Comparison of ENCODE assay signal across 2 cellular contexts in genomic region chr5:149202910-149203451, GRCh38.
TF ChIP-seq lines count a peak whose summit lies in the region.

No MANE protein-coding gene starts in this region.

TF ChIP-seq in HEK293, 187 proteins besides CTCF, POLR2A, EP300 and RAD21:
- TF ChIP-seq ZBTB21 (tag by site-specific recombination; IDR thresholded peaks at IDR 0.05) (no peak), ZNF654 (tag by site-specific recombination; IDR thresholded peaks at IDR 0.05; ENCODE audit: low read depth) (no peak), ZNF561 (tag by site-specific recombination; IDR thresholded peaks at IDR 0.05; ENCODE audit: borderline replicate concordance) (no peak), YY2 (tag by site-specific recombination; IDR thresholded peaks at IDR 0.05) (no peak), ZNF677 (tag by site-specific recombination; IDR thresholded peaks at IDR 0.05) (no peak), SALL2 (tag by site-specific recombination; IDR thresholded peaks at IDR 0.05; ENCODE audit: borderline replicate concordance) (0 out of 2 replicates have a peak, but pooled peaks have one; percentile 73), ZNF571 (tag by site-specific recombination; IDR thresholded peaks at IDR 0.05) (peak; percentile 66; the same call in 1 of the 2 replicates), ZNF555 (tag by site-specific recombination; conservative IDR thresholded peaks at IDR 0.05) (no peak), ZNF248 (tag by site-specific recombination; IDR thresholded peaks at IDR 0.05) (peak; percentile 21; the same call in 1 of the 2 replicates), INSM2 (tag by site-specific recombination; IDR thresholded peaks at IDR 0.05) (no peak), PRDM4 (tag by site-specific recombination; IDR thresholded peaks at IDR 0.05) (no peak), RBAK (tag by site-specific recombination; IDR thresholded peaks at IDR 0.05) (no peak), ZNF221 (tag by site-specific recombination; IDR thresholded peaks at IDR 0.05; ENCODE audit: borderline replicate concordance) (no peak), ZNF639 (tag by site-specific recombination; IDR thresholded peaks at IDR 0.05) (no peak), ZSCAN30 (tag by site-specific recombination; IDR thresholded peaks at IDR 0.05) (no peak), ZXDB (tag by site-specific recombination; IDR thresholded peaks at IDR 0.05) (no peak), ZNF302 (tag by site-specific recombination; IDR thresholded peaks at IDR 0.05; ENCODE audit: low read depth) (0 out of 2 replicates have a peak, but pooled peaks have one; percentile 18), ZFHX2 (tag by site-specific recombination; conservative IDR thresholded peaks at IDR 0.05) (no peak)
- TF ChIP-seq, protein P1, sequence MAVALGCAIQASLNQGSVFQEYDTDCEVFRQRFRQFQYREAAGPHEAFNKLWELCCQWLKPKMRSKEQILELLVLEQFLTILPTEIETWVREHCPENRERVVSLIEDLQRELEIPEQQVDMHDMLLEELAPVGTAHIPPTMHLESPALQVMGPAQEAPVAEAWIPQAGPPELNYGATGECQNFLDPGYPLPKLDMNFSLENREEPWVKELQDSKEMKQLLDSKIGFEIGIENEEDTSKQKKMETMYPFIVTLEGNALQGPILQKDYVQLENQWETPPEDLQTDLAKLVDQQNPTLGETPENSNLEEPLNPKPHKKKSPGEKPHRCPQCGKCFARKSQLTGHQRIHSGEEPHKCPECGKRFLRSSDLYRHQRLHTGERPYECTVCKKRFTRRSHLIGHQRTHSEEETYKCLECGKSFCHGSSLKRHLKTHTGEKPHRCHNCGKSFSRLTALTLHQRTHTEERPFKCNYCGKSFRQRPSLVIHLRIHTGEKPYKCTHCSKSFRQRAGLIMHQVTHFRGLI (tag by site-specific recombination; IDR thresholded peaks at IDR 0.05) = no peak
- TF ChIP-seq, protein P2, sequence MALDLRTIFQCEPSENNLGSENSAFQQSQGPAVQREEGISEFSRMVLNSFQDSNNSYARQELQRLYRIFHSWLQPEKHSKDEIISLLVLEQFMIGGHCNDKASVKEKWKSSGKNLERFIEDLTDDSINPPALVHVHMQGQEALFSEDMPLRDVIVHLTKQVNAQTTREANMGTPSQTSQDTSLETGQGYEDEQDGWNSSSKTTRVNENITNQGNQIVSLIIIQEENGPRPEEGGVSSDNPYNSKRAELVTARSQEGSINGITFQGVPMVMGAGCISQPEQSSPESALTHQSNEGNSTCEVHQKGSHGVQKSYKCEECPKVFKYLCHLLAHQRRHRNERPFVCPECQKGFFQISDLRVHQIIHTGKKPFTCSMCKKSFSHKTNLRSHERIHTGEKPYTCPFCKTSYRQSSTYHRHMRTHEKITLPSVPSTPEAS (tag by site-specific recombination; IDR thresholded peaks at IDR 0.05) = no peak

TF ChIP-seq in H1, 55 proteins besides CTCF, POLR2A, EP300 and RAD21 (continued from another document):
- TF ChIP-seq KDM1A (IDR thresholded peaks at IDR 0.05; ENCODE audit: borderline replicate concordance, low read length) (no peak), KDM5A (IDR thresholded peaks at IDR 0.05; ENCODE audit: low read length) (no peak), SRF (IDR thresholded peaks at IDR 0.05; ENCODE audit: low read depth, low read length) (no peak), HDAC2 (IDR thresholded peaks at IDR 0.05; ENCODE audit: borderline replicate concordance in 1 of 2, low read depth in 2 of 2, low read length in 2 of 2) (no peak), GABPA (IDR thresholded peaks at IDR 0.05; ENCODE audit: borderline replicate concordance, insufficient read depth, low read length) (no peak), TBP (IDR thresholded peaks at IDR 0.05; ENCODE audit: low read depth, low read length) (no peak), SIRT6 (IDR thresholded peaks at IDR 0.05; ENCODE audit: low read length) (no peak), CEBPB (IDR thresholded peaks at IDR 0.05; ENCODE audit: low read depth, low read length) (no peak)
- TF ChIP-seq, protein P3, sequence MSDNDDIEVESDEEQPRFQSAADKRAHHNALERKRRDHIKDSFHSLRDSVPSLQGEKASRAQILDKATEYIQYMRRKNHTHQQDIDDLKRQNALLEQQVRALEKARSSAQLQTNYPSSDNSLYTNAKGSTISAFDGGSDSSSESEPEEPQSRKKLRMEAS (IDR thresholded peaks at IDR 0.05) = no peak
TF ChIP-seq in H1: peak in this region for 0.
